Comparison of ENCODE assay signal across 3 cellular contexts in genomic region chr14:64706119-64706465, GRCh38.
TF ChIP-seq lines count a peak whose summit lies in the region.

No MANE protein-coding gene starts in this region.

TF ChIP-seq in SK-N-SH, 30 proteins besides CTCF, POLR2A, EP300 and RAD21:
- TF ChIP-seq, protein P1, sequence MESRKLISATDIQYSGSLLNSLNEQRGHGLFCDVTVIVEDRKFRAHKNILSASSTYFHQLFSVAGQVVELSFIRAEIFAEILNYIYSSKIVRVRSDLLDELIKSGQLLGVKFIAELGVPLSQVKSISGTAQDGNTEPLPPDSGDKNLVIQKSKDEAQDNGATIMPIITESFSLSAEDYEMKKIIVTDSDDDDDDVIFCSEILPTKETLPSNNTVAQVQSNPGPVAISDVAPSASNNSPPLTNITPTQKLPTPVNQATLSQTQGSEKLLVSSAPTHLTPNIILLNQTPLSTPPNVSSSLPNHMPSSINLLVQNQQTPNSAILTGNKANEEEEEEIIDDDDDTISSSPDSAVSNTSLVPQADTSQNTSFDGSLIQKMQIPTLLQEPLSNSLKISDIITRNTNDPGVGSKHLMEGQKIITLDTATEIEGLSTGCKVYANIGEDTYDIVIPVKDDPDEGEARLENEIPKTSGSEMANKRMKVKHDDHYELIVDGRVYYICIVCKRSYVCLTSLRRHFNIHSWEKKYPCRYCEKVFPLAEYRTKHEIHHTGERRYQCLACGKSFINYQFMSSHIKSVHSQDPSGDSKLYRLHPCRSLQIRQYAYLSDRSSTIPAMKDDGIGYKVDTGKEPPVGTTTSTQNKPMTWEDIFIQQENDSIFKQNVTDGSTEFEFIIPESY (IDR thresholded peaks at IDR 0.05; ENCODE audit: borderline replicate concordance, low read depth): no peak
- TF ChIP-seq, protein P2, sequence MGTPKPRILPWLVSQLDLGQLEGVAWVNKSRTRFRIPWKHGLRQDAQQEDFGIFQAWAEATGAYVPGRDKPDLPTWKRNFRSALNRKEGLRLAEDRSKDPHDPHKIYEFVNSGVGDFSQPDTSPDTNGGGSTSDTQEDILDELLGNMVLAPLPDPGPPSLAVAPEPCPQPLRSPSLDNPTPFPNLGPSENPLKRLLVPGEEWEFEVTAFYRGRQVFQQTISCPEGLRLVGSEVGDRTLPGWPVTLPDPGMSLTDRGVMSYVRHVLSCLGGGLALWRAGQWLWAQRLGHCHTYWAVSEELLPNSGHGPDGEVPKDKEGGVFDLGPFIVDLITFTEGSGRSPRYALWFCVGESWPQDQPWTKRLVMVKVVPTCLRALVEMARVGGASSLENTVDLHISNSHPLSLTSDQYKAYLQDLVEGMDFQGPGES (IDR thresholded peaks at IDR 0.05; ENCODE audit: low read depth, low read length): no peak
- no peak for TF ChIP-seq TEAD4 (IDR thresholded peaks at IDR 0.05; ENCODE audit: borderline replicate concordance, insufficient read depth)
- TF ChIP-seq TCF12 (IDR thresholded peaks at IDR 0.05): no peak
- TF ChIP-seq RCOR1 (IDR thresholded peaks at IDR 0.05; ENCODE audit: low read length): no peak
- TF ChIP-seq RXRA (IDR thresholded peaks at IDR 0.05; ENCODE audit: borderline replicate concordance, low read depth): no peak
- no peak for TF ChIP-seq RFX5 (IDR thresholded peaks at IDR 0.05; ENCODE audit: low read length)
- no peak for TF ChIP-seq MEF2A (IDR thresholded peaks at IDR 0.05; ENCODE audit: borderline replicate concordance, low read depth)
- TF ChIP-seq, protein P3, sequence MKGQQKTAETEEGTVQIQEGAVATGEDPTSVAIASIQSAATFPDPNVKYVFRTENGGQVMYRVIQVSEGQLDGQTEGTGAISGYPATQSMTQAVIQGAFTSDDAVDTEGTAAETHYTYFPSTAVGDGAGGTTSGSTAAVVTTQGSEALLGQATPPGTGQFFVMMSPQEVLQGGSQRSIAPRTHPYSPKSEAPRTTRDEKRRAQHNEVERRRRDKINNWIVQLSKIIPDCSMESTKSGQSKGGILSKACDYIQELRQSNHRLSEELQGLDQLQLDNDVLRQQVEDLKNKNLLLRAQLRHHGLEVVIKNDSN (IDR thresholded peaks at IDR 0.05; ENCODE audit: borderline replicate concordance, low read depth): no peak
- no peak for TF ChIP-seq POLR2AphosphoS5 (IDR thresholded peaks at IDR 0.05; ENCODE audit: low read depth, low read length)
- TF ChIP-seq REST (IDR thresholded peaks at IDR 0.05; ENCODE audit: low read depth, low read length): no peak

TF ChIP-seq in SK-N-SH treated with all-trans-retinoic acid at 6 μM for 48 hours, 23 proteins besides CTCF, POLR2A, EP300 and RAD21 (continued from another document):
- TF ChIP-seq POU6F1 (CRISPR knock-in tag; IDR thresholded peaks at IDR 0.05; ENCODE audit: borderline replicate concordance, low read depth) (no peak), ZFP30 (CRISPR knock-in tag; IDR thresholded peaks at IDR 0.05) (no peak), TOX (CRISPR knock-in tag; IDR thresholded peaks at IDR 0.05; ENCODE audit: borderline replicate concordance) (no peak), ZNF565 (CRISPR knock-in tag; conservative IDR thresholded peaks at IDR 0.05; ENCODE audit: low read depth) (no peak), ZNF8 (CRISPR knock-in tag; IDR thresholded peaks at IDR 0.05) (no peak), PPARA (CRISPR knock-in tag; IDR thresholded peaks at IDR 0.05; ENCODE audit: borderline replicate concordance) (no peak), ARNTL (CRISPR knock-in tag; IDR thresholded peaks at IDR 0.05; ENCODE audit: borderline replicate concordance, low read depth) (no peak), GLIS3 (CRISPR knock-in tag; IDR thresholded peaks at IDR 0.05) (no peak), ZFP3 (CRISPR knock-in tag; IDR thresholded peaks at IDR 0.05) (no peak), RARB (CRISPR knock-in tag; IDR thresholded peaks at IDR 0.05) (no peak)
- TF ChIP-seq, protein P4, sequence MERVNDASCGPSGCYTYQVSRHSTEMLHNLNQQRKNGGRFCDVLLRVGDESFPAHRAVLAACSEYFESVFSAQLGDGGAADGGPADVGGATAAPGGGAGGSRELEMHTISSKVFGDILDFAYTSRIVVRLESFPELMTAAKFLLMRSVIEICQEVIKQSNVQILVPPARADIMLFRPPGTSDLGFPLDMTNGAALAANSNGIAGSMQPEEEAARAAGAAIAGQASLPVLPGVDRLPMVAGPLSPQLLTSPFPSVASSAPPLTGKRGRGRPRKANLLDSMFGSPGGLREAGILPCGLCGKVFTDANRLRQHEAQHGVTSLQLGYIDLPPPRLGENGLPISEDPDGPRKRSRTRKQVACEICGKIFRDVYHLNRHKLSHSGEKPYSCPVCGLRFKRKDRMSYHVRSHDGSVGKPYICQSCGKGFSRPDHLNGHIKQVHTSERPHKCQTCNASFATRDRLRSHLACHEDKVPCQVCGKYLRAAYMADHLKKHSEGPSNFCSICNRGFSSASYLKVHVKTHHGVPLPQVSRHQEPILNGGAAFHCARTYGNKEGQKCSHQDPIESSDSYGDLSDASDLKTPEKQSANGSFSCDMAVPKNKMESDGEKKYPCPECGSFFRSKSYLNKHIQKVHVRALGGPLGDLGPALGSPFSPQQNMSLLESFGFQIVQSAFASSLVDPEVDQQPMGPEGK (CRISPR knock-in tag; IDR thresholded peaks at IDR 0.05; ENCODE audit: borderline replicate concordance): no peak

TF ChIP-seq in HepG2, 621 proteins besides CTCF, POLR2A, EP300 and RAD21 (continued from another document):
- TF ChIP-seq, protein P5, sequence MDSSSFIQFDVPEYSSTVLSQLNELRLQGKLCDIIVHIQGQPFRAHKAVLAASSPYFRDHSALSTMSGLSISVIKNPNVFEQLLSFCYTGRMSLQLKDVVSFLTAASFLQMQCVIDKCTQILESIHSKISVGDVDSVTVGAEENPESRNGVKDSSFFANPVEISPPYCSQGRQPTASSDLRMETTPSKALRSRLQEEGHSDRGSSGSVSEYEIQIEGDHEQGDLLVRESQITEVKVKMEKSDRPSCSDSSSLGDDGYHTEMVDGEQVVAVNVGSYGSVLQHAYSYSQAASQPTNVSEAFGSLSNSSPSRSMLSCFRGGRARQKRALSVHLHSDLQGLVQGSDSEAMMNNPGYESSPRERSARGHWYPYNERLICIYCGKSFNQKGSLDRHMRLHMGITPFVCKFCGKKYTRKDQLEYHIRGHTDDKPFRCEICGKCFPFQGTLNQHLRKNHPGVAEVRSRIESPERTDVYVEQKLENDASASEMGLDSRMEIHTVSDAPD (CRISPR knock-in tag; IDR thresholded peaks at IDR 0.05): 0 out of 2 replicates have a peak, but pooled peaks have one; percentile 0
- TF ChIP-seq GLI4 (CRISPR knock-in tag; IDR thresholded peaks at IDR 0.05; ENCODE audit: borderline replicate concordance): no peak
- no peak for TF ChIP-seq ZNF766 (CRISPR knock-in tag; IDR thresholded peaks at IDR 0.05; ENCODE audit: borderline replicate concordance)
- 0 out of 2 replicates have a peak, but pooled peaks have one; percentile 22 for TF ChIP-seq THAP7 (CRISPR knock-in tag; IDR thresholded peaks at IDR 0.05)
